ENCODE assay signal across 18 cellular contexts in the genomic region with DNA sequence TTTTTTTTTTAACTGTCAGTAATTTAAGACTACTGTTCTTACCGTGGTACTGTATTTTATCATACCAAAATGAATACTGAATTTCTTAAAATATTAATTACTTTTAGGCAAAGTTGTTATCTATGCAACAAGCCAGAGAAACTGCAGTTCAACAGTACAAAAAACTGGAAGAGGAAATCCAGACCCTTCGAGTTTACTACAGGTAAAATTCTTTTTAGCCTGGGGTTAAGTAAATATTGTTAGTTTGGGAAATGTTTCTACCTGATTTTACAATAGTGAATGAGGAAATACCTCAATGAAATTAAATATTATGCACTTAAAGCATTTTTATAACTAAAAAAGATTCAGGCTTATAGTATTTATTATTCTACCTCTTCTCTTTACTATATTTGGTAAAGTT.
DNase-seq lines count a peak whose midpoint lies in the region; ATAC-seq, FAIRE-seq and TF ChIP-seq lines count a peak whose summit lies in the region.
"Had no signal": no experiment of that assay in that cellular context is flagged by ENCODE, and none has a peak within 500 bp of the region (broad histone marks: within the 10 kb centered on the region; RNA-seq: fewer than 3 reads in every experiment).

No MANE protein-coding gene starts in this region.

- no peak for TF ChIP-seq POLR2A in uterus (IDR thresholded peaks at IDR 0.05)

- no peaks in the 10 kb centered on the region for H3K9me2 ChIP-seq in PC-9 (ENCODE audit: insufficient read depth)

- H3K4me2 ChIP-seq in PC-9, result peak overlapping the region; percentile 23; the same call in 1 of the 2 replicates

- H3K27me3 ChIP-seq in PC-9 (ENCODE audit: insufficient read depth, low read depth), result no peaks in the 10 kb centered on the region
- H3K27me3 ChIP-seq in pancreas, result no peaks in the 10 kb centered on the region
- H3K27me3 ChIP-seq in uterus, result no peaks in the 10 kb centered on the region

- CTCF ChIA-PET in PC-9 (lab: Charles Lee), result no interaction called here

- H3F3A ChIP-seq in PC-9 (ENCODE audit: insufficient read depth, low read depth), result no peaks in the 10 kb centered on the region

- peaks cover 13% of the 10 kb centered on the region for H3K4me1 ChIP-seq in PC-9 (replicated peaks; ENCODE audit: insufficient read depth)
- peaks cover 0 to 16% (median 10%) of the 10 kb centered on the region in 3 donors for H3K4me1 ChIP-seq in pancreas
- H3K4me1 ChIP-seq in uterus, result no peaks in the 10 kb centered on the region
- H3K4me1 ChIP-seq: BE2C, HAP-1 had no signal

- intact Hi-C loops in PC-9 (cut with micrococcal nuclease; ENCODE audit: unreplicated experiment) (loop anchor here (1.0 kb wide), 1 partner anchor 167 kb away; no protein-coding TSS in a partner anchor), pancreas (cut with DNase I) (no loop called here), uterus (cut with DNase I; ENCODE audit: low total_unique reads) (no loop called here)

- no peak for DNase-seq in PC-9
- no peak for DNase-seq in left lobe of liver (ENCODE audit: low spot score)
- DNase-seq in pancreas, result no peak
- no peak for DNase-seq in uterus
- no peak for DNase-seq in stimulated activated CD4-positive, alpha-beta T cell treated with anti-CD3 and anti-CD28 coated beads, Interleukin-1b, Interleukin-23, amount 100 ng/mL, for 48 hours
- DNase-seq in middle frontal gyrus (ENCODE audit: extremely low spot score, low spot score), result no peak
- DNase-seq: ACHN; BE2C; C1 segment of cervical spinal cord; CD4-positive, CD25-positive, alpha-beta regulatory T cell; CD8-positive, alpha-beta memory T cell; COR-L47; GM23248 had no signal

- peak overlapping the region; percentile 37; the same call in 1 of the 2 replicates for H3K27ac ChIP-seq in PC-9
- no peak overlapping the region for H3K27ac ChIP-seq in pancreas
- no peak overlapping the region for H3K27ac ChIP-seq in uterus
- H3K27ac ChIP-seq: GM23248 had no signal

- no peaks in the 10 kb centered on the region for H3K79me2 ChIP-seq in PC-9 (ENCODE audit: low read depth)

- TF ChIP-seq CTCF in PC-9 (conservative IDR thresholded peaks at IDR 0.05) (no peak), pancreas (IDR thresholded peaks at IDR 0.05) (no peak), uterus (IDR thresholded peaks at IDR 0.05) (no peak)

- FAIRE-seq in pancreas (lab: Jason Lieb, UNC), result peak; percentile 51
- FAIRE-seq: D721Med, GM12891, GM19239 had no signal

- POLR2A ChIA-PET in PC-9 (lab: Charles Lee; ENCODE audit: unreplicated experiment), result no interaction called here

- ATAC-seq in left lobe of liver, result peak; percentile 77
- ATAC-seq in pancreas, result no peak
- ATAC-seq in GM21515 (IDR thresholded peaks at IDR 0.05; ENCODE audit: unreplicated experiment), result no peak

- no peaks in the 10 kb centered on the region for H4K20me1 ChIP-seq in PC-9 (ENCODE audit: insufficient read depth)

- BruUV-seq in PC-9 (replicated peaks; lab: Mats Ljungman, UMichigan), result no TSS peak

- H3K36me3 ChIP-seq in PC-9 (ENCODE audit: low read depth) (no peaks in the 10 kb centered on the region), pancreas (no peaks in the 10 kb centered on the region), uterus (no peaks in the 10 kb centered on the region)
- H3K36me3 ChIP-seq: BE2C, HAP-1 had no signal

- H3K4me3 ChIP-seq in PC-9, result no peak overlapping the region
- no peak overlapping the region for H3K4me3 ChIP-seq in pancreas
- no peak overlapping the region for H3K4me3 ChIP-seq in uterus
- H3K4me3 ChIP-seq: GM23248, HAP-1 had no signal

- 29 to 33% methylated on average over 2 of the region's 2 CpGs for WGBS in pancreas, 2 donors

- no peaks in the 10 kb centered on the region for H3K9me3 ChIP-seq in PC-9 (ENCODE audit: insufficient read depth, low read depth)
- H3K9me3 ChIP-seq in pancreas, result no peaks in the 10 kb centered on the region
- H3K9me3 ChIP-seq in uterus, result no peaks in the 10 kb centered on the region
- H3K9me3 ChIP-seq: BE2C, HAP-1 had no signal

- no peak overlapping the region for H2AFZ ChIP-seq in PC-9
- H2AFZ ChIP-seq: GM23248 had no signal
